In genomic region chr6:6803180-6803978, GRCh38 we compare ENCODE assay signal across 9 cellular contexts.
A peak's percentile ranks its signal among the peaks of the same experiment; 100 is the strongest.
DNase-seq lines count a peak whose midpoint lies in the region; ATAC-seq, FAIRE-seq and TF ChIP-seq lines count a peak whose summit lies in the region.
"Had no signal": no experiment of that assay in that cellular context is flagged by ENCODE, and none has a peak within 500 bp of the region (broad histone marks: within the 10 kb centered on the region; RNA-seq: fewer than 3 reads in every experiment).

No MANE protein-coding gene starts in this region.

- peak; percentile 97 for FAIRE-seq in keratinocyte (lab: Jason Lieb, UNC)

- H3K27me3 ChIP-seq in Karpas-422 (ENCODE audit: low read length) (no peaks in the 10 kb centered on the region), keratinocyte (ENCODE audit: control insufficient read depth, extremely low read depth, insufficient read depth, low read length) (no peaks in the 10 kb centered on the region), aorta (ENCODE audit: control insufficient read depth in 1 of 2, insufficient read depth in 2 of 2, low read length in 1 of 2) (no peaks in the 10 kb centered on the region), osteoblast (ENCODE audit: insufficient read depth, low read length) (peaks cover 5% of the 10 kb centered on the region)

- H3K4me1 ChIP-seq in Karpas-422 (ENCODE audit: low read length) (peaks cover 9% of the 10 kb centered on the region), keratinocyte (ENCODE audit: control insufficient read depth, extremely low read depth, insufficient read depth, low read length) (peaks cover 26% of the 10 kb centered on the region), aorta (ENCODE audit: control insufficient read depth in 1 of 2, insufficient read depth in 2 of 2, low read length in 2 of 2) (no peaks in the 10 kb centered on the region), osteoblast (ENCODE audit: insufficient read depth, low read length) (no peaks in the 10 kb centered on the region)
- H3K4me1 ChIP-seq: parathyroid adenoma had no signal

- no peaks in the 10 kb centered on the region for H4K20me1 ChIP-seq in Karpas-422 (ENCODE audit: insufficient read depth, low read depth, low read length)
- H4K20me1 ChIP-seq in keratinocyte (ENCODE audit: control insufficient read depth, extremely low read depth, insufficient read depth, low read length): no peaks in the 10 kb centered on the region
- H4K20me1 ChIP-seq in osteoblast (ENCODE audit: insufficient read depth, low read length): no peaks in the 10 kb centered on the region

- H3K4me3 ChIP-seq in Karpas-422 (ENCODE audit: low read length): no peak overlapping the region
- no peak overlapping the region for H3K4me3 ChIP-seq in keratinocyte (ENCODE audit: control insufficient read depth in 2 of 3, extremely low read depth in 1 of 3, insufficient read depth in 2 of 3, low read depth in 1 of 3, low read length in 3 of 3)
- H3K4me3 ChIP-seq in aorta (ENCODE audit: low read length in 2 of 2): no peak overlapping the region
- no peak overlapping the region for H3K4me3 ChIP-seq in osteoblast (ENCODE audit: insufficient read depth, low read length)

- H3K36me3 ChIP-seq in Karpas-422 (ENCODE audit: insufficient read depth, low read length) (no peaks in the 10 kb centered on the region), keratinocyte (ENCODE audit: control insufficient read depth in 2 of 2, extremely low read depth in 1 of 2, insufficient read depth in 2 of 2, low read length in 2 of 2) (no peaks in the 10 kb centered on the region), aorta (ENCODE audit: control insufficient read depth in 1 of 2, insufficient read depth in 2 of 2, low read length in 1 of 2) (no peaks in the 10 kb centered on the region), osteoblast (ENCODE audit: insufficient read depth, low read length) (no peaks in the 10 kb centered on the region)

- DNase-seq in Karpas-422 (peak; percentile 60), keratinocyte (ENCODE audit: low read depth, low spot score) (peak; percentile 100), NCI-H1092 treated with DMSO at 0.1 percent for 48 hours (lab: John Stamatoyannopoulos, UW) (no peak), aorta (no peak), osteoblast (ENCODE audit: insufficient read length, low spot score, missing footprints) (no peak)
- DNase-seq in activated CD8-positive, alpha-beta memory T cell treated with anti-CD3 and anti-CD28 coated beads, Interleukin-2, amount 50 U/mL, for 48 hours: no peak

- H3K4me2 ChIP-seq in Karpas-422 (ENCODE audit: low read depth, low read length, poor library complexity, severe bottlenecking) (no peak overlapping the region), keratinocyte (ENCODE audit: control insufficient read depth, extremely low read depth, insufficient read depth, low read depth, low read length) (peak overlapping the region; percentile 72), osteoblast (ENCODE audit: insufficient read depth, low read length) (no peak overlapping the region)

- no peaks in the 10 kb centered on the region for H3K9me2 ChIP-seq in Karpas-422 (replicated peaks; ENCODE audit: insufficient read depth, low read length)

- no peaks in the 10 kb centered on the region for H3K9me1 ChIP-seq in keratinocyte (ENCODE audit: control insufficient read depth, extremely low read depth, insufficient read depth, low read length)

- TF ChIP-seq CTCF in keratinocyte (optimal IDR thresholded peaks at IDR 0.05 in 1 of 3, IDR thresholded peaks at IDR 0.05 in 1 of 3, conservative IDR thresholded peaks at IDR 0.05 in 1 of 3; ENCODE audit: extremely low read depth in 1 of 3, insufficient read depth in 2 of 3, low read length in 3 of 3) (peak in 2 of 3 experiments; percentile 19 to 28), osteoblast (IDR thresholded peaks at IDR 0.05; ENCODE audit: extremely low read depth, low read depth, low read length) (no peak)

- no peak overlapping the region for H3K9ac ChIP-seq in Karpas-422 (ENCODE audit: low read length)
- H3K9ac ChIP-seq in keratinocyte (ENCODE audit: control insufficient read depth, extremely low read depth, insufficient read depth, low read length): peak overlapping the region; percentile 78
- H3K9ac ChIP-seq: parathyroid adenoma had no signal

- H3K9me3 ChIP-seq in Karpas-422 (ENCODE audit: low read length) (no peaks in the 10 kb centered on the region), keratinocyte (ENCODE audit: control insufficient read depth, low read depth, low read length) (no peaks in the 10 kb centered on the region), aorta (ENCODE audit: control insufficient read depth, low read length) (peaks cover 2% of the 10 kb centered on the region), osteoblast (ENCODE audit: low read depth, low read length) (no peaks in the 10 kb centered on the region)

- H3K27ac ChIP-seq in Karpas-422 (ENCODE audit: low read length) (no peak overlapping the region), keratinocyte (ENCODE audit: control insufficient read depth, insufficient read depth, low read length) (peak overlapping the region; percentile 99), aorta (ENCODE audit: low read depth in 1 of 2, low read length in 2 of 2) (no peak overlapping the region), osteoblast (ENCODE audit: low read depth, low read length) (no peak overlapping the region)
- H3K27ac ChIP-seq: parathyroid adenoma had no signal

- WGBS in aorta, 2 donors: 81 to 82% methylated on average over 18 of the region's 18 CpGs

- intact Hi-C loops in aorta (cut with DNase I): no loop called here

- ATAC-seq in GM18508 (IDR thresholded peaks at IDR 0.05; ENCODE audit: insufficient read depth, unreplicated experiment): peak; percentile 74
- peak; percentile 60 for ATAC-seq in GM21717 (IDR thresholded peaks at IDR 0.05; ENCODE audit: unreplicated experiment)
- no peak for ATAC-seq in aorta (ENCODE audit: low FRiP score)

- H3K79me2 ChIP-seq in Karpas-422 (ENCODE audit: low read length): no peaks in the 10 kb centered on the region
- H3K79me2 ChIP-seq in keratinocyte (ENCODE audit: control insufficient read depth, insufficient read depth, low read length): no peaks in the 10 kb centered on the region
- no peaks in the 10 kb centered on the region for H3K79me2 ChIP-seq in osteoblast (ENCODE audit: insufficient read depth, low read length)
- H3K79me2 ChIP-seq: parathyroid adenoma had no signal

- H2AFZ ChIP-seq in Karpas-422 (ENCODE audit: low read length): no peak overlapping the region
- peak overlapping the region; percentile 60 for H2AFZ ChIP-seq in keratinocyte (ENCODE audit: control insufficient read depth, low read length)
- no peak overlapping the region for H2AFZ ChIP-seq in osteoblast (ENCODE audit: low read length)
- H2AFZ ChIP-seq: parathyroid adenoma had no signal

- dilution Hi-C loops in keratinocyte (cut with MboI; ENCODE audit: extremely low pct_ligation_motif_present, low sequenced_read_pairs): no loop called here

Comparison
In these comparisons a context has a peak if more than half of its experiments do, and no peak if none do; other contexts are left out.
1. DNase-seq: peak in Karpas-422 (single experiment) and keratinocyte (single experiment); none in NCI-H1092 treated with DMSO at 0.1 percent for 48 hours (single experiment), aorta (0 of 2), activated CD8-positive, alpha-beta memory T cell treated with anti-CD3 and anti-CD28 coated beads, Interleukin-2, amount 50 U/mL, for 48 hours (single experiment) and osteoblast (single experiment).